Comparison of ENCODE assay signal across 2 cellular contexts in genomic region chr3:78823434-78823833, GRCh38.
TF ChIP-seq lines count a peak whose summit lies in the region.

No MANE protein-coding gene starts in this region.

TF ChIP-seq in HepG2, 621 proteins besides CTCF, POLR2A, EP300 and RAD21 (continues in another document):
- TF ChIP-seq TCF12 (IDR thresholded peaks at IDR 0.05) (no peak), TCF12 (CRISPR knock-in tag; IDR thresholded peaks at IDR 0.05) (no peak), GRHL1 (CRISPR knock-in tag; conservative IDR thresholded peaks at IDR 0.05) (no peak), PBX2 (CRISPR knock-in tag; IDR thresholded peaks at IDR 0.05) (no peak), SOX6 (IDR thresholded peaks at IDR 0.05) (no peak), SOX6 (CRISPR knock-in tag; IDR thresholded peaks at IDR 0.05) (peak; percentile 46; the same call in 1 of the 2 replicates), ZNF180 (CRISPR knock-in tag; IDR thresholded peaks at IDR 0.05; ENCODE audit: borderline replicate concordance, low read depth) (no peak), FOSL2 (CRISPR knock-in tag; IDR thresholded peaks at IDR 0.05) (no peak), ISX (CRISPR knock-in tag; conservative IDR thresholded peaks at IDR 0.05) (no peak), ZNF329 (CRISPR knock-in tag; IDR thresholded peaks at IDR 0.05; ENCODE audit: low read depth) (no peak), YY1 (IDR thresholded peaks at IDR 0.05; ENCODE audit: insufficient read depth, insufficient replicate concordance, low read depth, low read length) (no peak), CBX2 (IDR thresholded peaks at IDR 0.05; ENCODE audit: low read depth, low read length) (no peak), CBX2 (CRISPR knock-in tag; IDR thresholded peaks at IDR 0.05; ENCODE audit: low read depth) (no peak), HNRNPLL (IDR thresholded peaks at IDR 0.05; ENCODE audit: low read depth, low read length, poor library complexity, severe bottlenecking) (no peak), ZNF280D (CRISPR knock-in tag; IDR thresholded peaks at IDR 0.05) (no peak), PRDM4 (CRISPR knock-in tag; IDR thresholded peaks at IDR 0.05; ENCODE audit: borderline replicate concordance) (no peak), MXD1 (CRISPR knock-in tag; IDR thresholded peaks at IDR 0.05) (no peak), ZNF576 (CRISPR knock-in tag; IDR thresholded peaks at IDR 0.05) (no peak), SIX4 (CRISPR knock-in tag; IDR thresholded peaks at IDR 0.05) (no peak), ZNF552 (CRISPR knock-in tag; IDR thresholded peaks at IDR 0.05; ENCODE audit: borderline replicate concordance) (no peak), POGZ (CRISPR knock-in tag; IDR thresholded peaks at IDR 0.05) (peak; percentile 70), HNF4A (CRISPR knock-in tag; IDR thresholded peaks at IDR 0.05) (0 out of 2 replicates have a peak, but pooled peaks have one; percentile 17), ZNF234 (CRISPR knock-in tag; conservative IDR thresholded peaks at IDR 0.05) (no peak), CENPX (CRISPR knock-in tag; IDR thresholded peaks at IDR 0.05) (no peak)

TF ChIP-seq in IMR-90, 13 proteins besides CTCF, POLR2A, EP300 and RAD21:
- no peak for TF ChIP-seq RFX5 (IDR thresholded peaks at IDR 0.05; ENCODE audit: low read depth, low read length)
TF ChIP-seq in IMR-90: peak in this region for 0.
